ENCODE assay signal across 1 cellular context in the genomic region with DNA sequence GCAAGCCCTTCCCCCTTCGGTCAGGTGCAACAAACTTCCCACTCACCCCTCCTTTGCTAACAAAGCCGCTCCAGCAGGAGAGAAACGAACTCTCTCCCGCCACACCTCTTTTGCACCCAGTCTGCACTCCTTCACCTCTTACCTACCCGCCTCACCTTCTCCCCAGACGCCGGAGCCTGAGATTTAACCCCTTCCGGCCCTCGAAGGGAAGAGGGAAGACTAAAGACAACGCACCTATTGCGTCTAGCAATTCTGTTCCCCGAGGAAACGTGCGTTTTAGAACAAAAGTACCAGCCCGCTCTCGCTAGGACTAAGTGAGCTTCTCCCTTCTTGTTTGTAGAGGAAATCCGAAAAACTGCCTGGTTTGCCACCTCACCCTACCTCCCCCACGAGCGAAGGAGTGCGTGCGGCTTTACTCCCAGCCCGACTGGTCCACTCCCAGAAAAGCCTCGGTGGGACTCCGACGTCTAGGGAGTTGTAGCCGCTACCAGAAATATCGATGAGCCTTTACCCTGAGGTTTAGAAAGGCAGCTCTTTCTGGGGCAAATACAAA.
TF ChIP-seq lines count a peak whose summit lies in the region.

No MANE protein-coding gene starts in this region.

TF ChIP-seq in Ishikawa, 13 proteins besides CTCF, POLR2A, EP300 and RAD21 (continued from another document):
- TF ChIP-seq, protein P1, sequence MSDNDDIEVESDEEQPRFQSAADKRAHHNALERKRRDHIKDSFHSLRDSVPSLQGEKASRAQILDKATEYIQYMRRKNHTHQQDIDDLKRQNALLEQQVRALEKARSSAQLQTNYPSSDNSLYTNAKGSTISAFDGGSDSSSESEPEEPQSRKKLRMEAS (IDR thresholded peaks at IDR 0.05), result peak; percentile 80
- TF ChIP-seq EGR1 (IDR thresholded peaks at IDR 0.05), result no peak
- peak; percentile 31; the same call in 1 of the 2 replicates for TF ChIP-seq CEBPB (IDR thresholded peaks at IDR 0.05)
- no peak for TF ChIP-seq YY1 (IDR thresholded peaks at IDR 0.05; ENCODE audit: low read depth)
- TF ChIP-seq FOXM1 (IDR thresholded peaks at IDR 0.05; ENCODE audit: borderline replicate concordance, low read depth), result no peak; the same call in 1 of the 2 replicates
